In genomic region chr7:106127984-106128780, GRCh38 we compare ENCODE assay signal across 1 cellular context.
TF ChIP-seq lines count a peak whose summit lies in the region.

No MANE protein-coding gene starts in this region.

TF ChIP-seq in endothelial cell of umbilical vein, 7 proteins besides CTCF, POLR2A, EP300 and RAD21 (continued from another document):
- TF ChIP-seq MAX (IDR thresholded peaks at IDR 0.05; ENCODE audit: insufficient read depth, insufficient read length) (no peak), MYC (IDR thresholded peaks at IDR 0.05; ENCODE audit: low read depth, low read length) (no peak), JUN (IDR thresholded peaks at IDR 0.05; ENCODE audit: borderline replicate concordance, insufficient read depth, insufficient read length, low read depth) (no peak), EZH2 (IDR thresholded peaks at IDR 0.05; ENCODE audit: borderline replicate concordance, low read depth, low read length, severe bottlenecking) (no peak), GATA2 (IDR thresholded peaks at IDR 0.05; ENCODE audit: insufficient read depth, insufficient read length, low read depth, low read length) (no peak)
TF ChIP-seq in endothelial cell of umbilical vein: peak in this region for 0.
